In genomic region chr12:51631591-51631990, GRCh38 we compare ENCODE assay signal across 11 cellular contexts. TPM values are rescaled to one million over a fixed set of nuclear protein-coding genes. Genes with fewer than 3 reads are reported as not detected.
DNase-seq lines count a peak whose midpoint lies in the region; ATAC-seq and TF ChIP-seq lines count a peak whose summit lies in the region.
"Had no signal": no experiment of that assay in that cellular context is flagged by ENCODE, and none has a peak within 500 bp of the region (broad histone marks: within the 10 kb centered on the region; RNA-seq: fewer than 3 reads in every experiment).

No MANE protein-coding gene starts in this region.

- intact Hi-C loops in Calu3 (cut with micrococcal nuclease; ENCODE audit: unreplicated experiment): no loop called here

- no peak for TF ChIP-seq CTCF in Calu3 (IDR thresholded peaks at IDR 0.05; ENCODE audit: unreplicated experiment)

- H3K36me3 Mint-ChIP-seq in Calu3 (ENCODE audit: insufficient read depth, unreplicated experiment): no peaks in the 10 kb centered on the region

- CTCF ChIA-PET in Calu3 (lab: Charles Lee): no interaction called here

- no peaks in the 10 kb centered on the region for H3K9me3 ChIP-seq in mesenchymal stem cell (ENCODE audit: control insufficient read depth, low read length)
- H3K9me3 ChIP-seq: SJSA1 had no signal

- H3K14ac ChIP-seq in mesenchymal stem cell (ENCODE audit: low read length in 2 of 2): no peak overlapping the region

- H3K23ac ChIP-seq in mesenchymal stem cell (ENCODE audit: low read length in 2 of 2): no peak overlapping the region

- H3K9ac ChIP-seq in mesenchymal stem cell (ENCODE audit: low read length): peak overlapping the region; percentile 44

- peaks cover 23% of the 10 kb centered on the region for H3K4me1 Mint-ChIP-seq in Calu3 (ENCODE audit: low read depth, unreplicated experiment)

- no peak overlapping the region for H3K4me3 ChIP-seq in mesenchymal stem cell (ENCODE audit: insufficient read depth in 1 of 2, low read depth in 1 of 2, low read length in 2 of 2)
- H3K4me3 ChIP-seq: SJSA1 had no signal

- H2AK5ac ChIP-seq in mesenchymal stem cell (ENCODE audit: low read length, severe bottlenecking): no peak overlapping the region

- H2BK5ac ChIP-seq in mesenchymal stem cell (ENCODE audit: low read depth, low read length, poor library complexity, severe bottlenecking): no peak overlapping the region

- no peak overlapping the region for H3K4ac ChIP-seq in mesenchymal stem cell (ENCODE audit: low read depth in 1 of 2, low read length in 2 of 2)

- no peaks in the 10 kb centered on the region for H3K9me3 Mint-ChIP-seq in Calu3 (ENCODE audit: low read depth, unreplicated experiment)

- no peak overlapping the region for H2BK15ac ChIP-seq in mesenchymal stem cell (ENCODE audit: low read depth, poor library complexity, severe bottlenecking)

- H2AFZ ChIP-seq in mesenchymal stem cell (ENCODE audit: low read depth, low read length): no peak overlapping the region

- H3K27me3 ChIP-seq in mesenchymal stem cell (ENCODE audit: control insufficient read depth in 1 of 2, insufficient read depth in 1 of 2, low read length in 2 of 2): no peaks in the 10 kb centered on the region
- H3K27me3 ChIP-seq: SJSA1 had no signal

- no peak overlapping the region for H2BK120ac ChIP-seq in mesenchymal stem cell (ENCODE audit: low read depth, low read length)

- no peak overlapping the region for H4K91ac ChIP-seq in mesenchymal stem cell (ENCODE audit: low read length)

- no peaks in the 10 kb centered on the region for H3K36me3 ChIP-seq in mesenchymal stem cell (ENCODE audit: control insufficient read depth in 1 of 2, insufficient read depth in 2 of 2, low read depth in 1 of 2, low read length in 2 of 2)
- H3K36me3 ChIP-seq: SJSA1 had no signal

- no peak overlapping the region for H4K8ac ChIP-seq in mesenchymal stem cell (ENCODE audit: low read length)

- no TSS peak for BruUV-seq in Calu3 (replicated peaks; lab: Mats Ljungman, UMichigan)

- H3K79me1 ChIP-seq in mesenchymal stem cell (replicated peaks; ENCODE audit: low read length, poor library complexity, severe bottlenecking): no peaks in the 10 kb centered on the region

- WGBS in mesenchymal stem cell: no CpG with 5 or more reads among the region's 1 CpG

- no peak for ATAC-seq in HG03442 (IDR thresholded peaks at IDR 0.05; ENCODE audit: unreplicated experiment)
- no peak for ATAC-seq in GM19463 (IDR thresholded peaks at IDR 0.05; ENCODE audit: unreplicated experiment)

- DNase-seq in Calu3 (peak; percentile 14), M059J (ENCODE audit: low read depth) (peak; percentile 69), dedifferentiated amniotic fluid mesenchymal stem cell (ENCODE audit: extremely low spot score) (peak; percentile 28), mesenchymal stem cell (peak; percentile 59), NCI-H510A (lab: John Stamatoyannopoulos, UW) (no peak), NCI-H524 treated with DMSO at 0.1 percent for 48 hours (lab: John Stamatoyannopoulos, UW) (no peak)
- DNase-seq: DMS79, H7 had no signal

- no peak overlapping the region for H3K27ac ChIP-seq in mesenchymal stem cell (ENCODE audit: low read length, poor library complexity, severe bottlenecking)
- H3K27ac ChIP-seq: SJSA1 had no signal

- no peaks in the 10 kb centered on the region for H3K27me3 Mint-ChIP-seq in Calu3 (ENCODE audit: unreplicated experiment)

- H3K4me2 ChIP-seq in mesenchymal stem cell (ENCODE audit: low read length, poor library complexity, severe bottlenecking): no peak overlapping the region

- H3K18ac ChIP-seq in mesenchymal stem cell (ENCODE audit: low read depth in 1 of 2, low read length in 2 of 2): no peak overlapping the region

- no peak overlapping the region for H3K4me3 Mint-ChIP-seq in Calu3 (ENCODE audit: low read depth, unreplicated experiment)

- no peak overlapping the region for H2BK12ac ChIP-seq in mesenchymal stem cell (ENCODE audit: low read length in 2 of 2)

- no peaks in the 10 kb centered on the region for H3K4me1 ChIP-seq in mesenchymal stem cell (ENCODE audit: control insufficient read depth, insufficient read depth, low read depth, low read length)

- H3K27ac Mint-ChIP-seq in Calu3 (ENCODE audit: unreplicated experiment): peak overlapping the region; percentile 17

RNA-seq across cellular contexts. Expression of gene SCN8A, which starts 40.6 kb away (rescaled TPM):
- 5.4 and 7.2 TPM in 2 replicates for total RNA-seq in Calu3 (2022)
- total RNA-seq in M059J (2014; rRNA removed; shearing (Covaris generic)): 2.7 and 6.4 TPM in 2 replicates
- 1.7 TPM for polyA plus RNA-seq in mesenchymal stem cell (2013, experiment 1 of 2)
- 1.4 TPM for polyA plus RNA-seq in mesenchymal stem cell (2013, experiment 2 of 2)

Comparison
In these comparisons a context has a peak if more than half of its experiments do, and no peak if none do; other contexts are left out.
1. DNase-seq: peak in Calu3 (single experiment), M059J (single experiment), dedifferentiated amniotic fluid mesenchymal stem cell (single experiment) and mesenchymal stem cell (single experiment); none in NCI-H510A (single experiment) and NCI-H524 treated with DMSO at 0.1 percent for 48 hours (single experiment).